Comparison of ENCODE assay signal across 9 cellular contexts in genomic region chr21:31873275-31873695, GRCh38. TPM values are rescaled to one million over a fixed set of nuclear protein-coding genes. Genes with fewer than 3 reads are reported as not detected.
DNase-seq lines count a peak whose midpoint lies in the region; ATAC-seq and TF ChIP-seq lines count a peak whose summit lies in the region.
"Had no signal": no experiment of that assay in that cellular context is flagged by ENCODE, and none has a peak within 500 bp of the region (broad histone marks: within the 10 kb centered on the region; RNA-seq: fewer than 3 reads in every experiment).

No MANE protein-coding gene starts in this region.

- H3K4me3 ChIP-seq in transverse colon, result peak overlapping the region; percentile 25 to 82 (median 72)

- peaks cover 4 to 31% (median 14%) of the 10 kb centered on the region in 4 donors for H3K4me1 ChIP-seq in transverse colon

- peak; percentile 27 for ATAC-seq in activated CD8-positive, alpha-beta memory T cell treated with anti-CD3 and anti-CD28 coated beads, Interleukin-2, amount 10 ng/mL, durations not matched to agents 7 days and 5 days
- ATAC-seq in activated B cell treated with CpG ODN at 0.5 μM for 24 hours (ENCODE audit: low read depth) (peak; percentile 14), GM21381 (IDR thresholded peaks at IDR 0.05; ENCODE audit: unreplicated experiment) (no peak), HG03175 (IDR thresholded peaks at IDR 0.05; ENCODE audit: unreplicated experiment) (no peak)

- no peak overlapping the region for H3K4me3 Mint-ChIP-seq in activated CD8-positive, alpha-beta memory T cell treated with anti-CD3 and anti-CD28 coated beads, Interleukin-2, amount 10 ng/mL, durations not matched to agents 7 days and 5 days
- no peak overlapping the region for H3K4me3 Mint-ChIP-seq in activated B cell treated with CpG ODN at 0.5 μM for 24 hours
- H3K4me3 Mint-ChIP-seq in activated T-helper 2 cell treated with anti-CD3 and anti-CD28 coated beads, Interferon-gamma antibody, Interleukin-2, Interleukin-4, amounts not matched to agents 10 μg/mL and 5 μg/mL and 100 μg/mL, durations not matched to agents 14 hours and 24 hours and 36 hours (ENCODE audit: low read depth), result no peak overlapping the region

- H3K36me3 Mint-ChIP-seq in activated CD8-positive, alpha-beta memory T cell treated with anti-CD3 and anti-CD28 coated beads, Interleukin-2, amount 10 ng/mL, durations not matched to agents 7 days and 5 days, result no peaks in the 10 kb centered on the region
- H3K36me3 Mint-ChIP-seq in activated B cell treated with CpG ODN at 0.5 μM for 24 hours (ENCODE audit: low read depth), result no peaks in the 10 kb centered on the region
- no peaks in the 10 kb centered on the region for H3K36me3 Mint-ChIP-seq in activated T-helper 2 cell treated with anti-CD3 and anti-CD28 coated beads, Interferon-gamma antibody, Interleukin-2, Interleukin-4, amounts not matched to agents 10 μg/mL and 5 μg/mL and 100 μg/mL, durations not matched to agents 14 hours and 24 hours and 36 hours (ENCODE audit: low read depth)

- H3K9me3 Mint-ChIP-seq in activated CD8-positive, alpha-beta memory T cell treated with anti-CD3 and anti-CD28 coated beads, Interleukin-2, amount 10 ng/mL, durations not matched to agents 7 days and 5 days (ENCODE audit: low read depth), result no peaks in the 10 kb centered on the region
- H3K9me3 Mint-ChIP-seq in activated B cell treated with CpG ODN at 0.5 μM for 24 hours, result no peaks in the 10 kb centered on the region
- no peaks in the 10 kb centered on the region for H3K9me3 Mint-ChIP-seq in activated T-helper 2 cell treated with anti-CD3 and anti-CD28 coated beads, Interferon-gamma antibody, Interleukin-2, Interleukin-4, amounts not matched to agents 10 μg/mL and 5 μg/mL and 100 μg/mL, durations not matched to agents 14 hours and 24 hours and 36 hours
- H3K9me3 Mint-ChIP-seq: nephron had no signal

- no peak for DNase-seq in activated CD8-positive, alpha-beta memory T cell treated with anti-CD3 and anti-CD28 coated beads, Interleukin-2, amount 10 ng/mL, durations not matched to agents 7 days and 5 days
- no peak for DNase-seq in activated CD8-positive, alpha-beta memory T cell treated with anti-CD3 and anti-CD28 coated beads, Interleukin-2, amount 50 U/mL, for 4 hours
- DNase-seq in activated B cell treated with CpG ODN at 0.5 μM for 24 hours (peak; percentile 24), left kidney (ENCODE audit: low read depth, low spot score) (peak; percentile 84), transverse colon (peak; percentile 44)
- no peak for DNase-seq in activated T-helper 2 cell treated with anti-CD3 and anti-CD28 coated beads, Interferon-gamma antibody, Interleukin-2, Interleukin-4, amounts not matched to agents 10 μg/mL and 5 μg/mL and 100 μg/mL, durations not matched to agents 14 hours and 24 hours and 36 hours (ENCODE audit: low spot score)

- intact Hi-C loops in activated B cell treated with CpG ODN at 0.5 μM for 24 hours (cut with micrococcal nuclease) (loop anchor here (2.0 kb wide), 1 partner anchor 92 kb away; no protein-coding TSS in a partner anchor), transverse colon (cut with DNase I; ENCODE audit: low total_unique reads) (no loop called here)
- intact Hi-C loops in activated T-helper 2 cell treated with anti-CD3 and anti-CD28 coated beads, Interferon-gamma antibody, Interleukin-2, Interleukin-4, amounts not matched to agents 10 μg/mL and 5 μg/mL and 100 μg/mL, durations not matched to agents 14 hours and 24 hours and 36 hours (cut with micrococcal nuclease), result loop anchor here (2.0 kb wide), 1 partner anchor 386 kb away; no protein-coding TSS in a partner anchor

- TF ChIP-seq CTCF in activated B cell treated with CpG ODN at 0.5 μM for 24 hours (IDR thresholded peaks at IDR 0.05) (no peak), transverse colon (IDR thresholded peaks at IDR 0.05) (no peak)

- no peaks in the 10 kb centered on the region for H3K36me3 ChIP-seq in transverse colon

- peaks cover 8% of the 10 kb centered on the region for H3K4me1 Mint-ChIP-seq in activated CD8-positive, alpha-beta memory T cell treated with anti-CD3 and anti-CD28 coated beads, Interleukin-2, amount 10 ng/mL, durations not matched to agents 7 days and 5 days
- peaks cover 8% of the 10 kb centered on the region for H3K4me1 Mint-ChIP-seq in activated B cell treated with CpG ODN at 0.5 μM for 24 hours
- H3K4me1 Mint-ChIP-seq in activated T-helper 2 cell treated with anti-CD3 and anti-CD28 coated beads, Interferon-gamma antibody, Interleukin-2, Interleukin-4, amounts not matched to agents 10 μg/mL and 5 μg/mL and 100 μg/mL, durations not matched to agents 14 hours and 24 hours and 36 hours (ENCODE audit: low read depth), result peaks cover 5% of the 10 kb centered on the region

- TF ChIP-seq POLR2A in transverse colon (IDR thresholded peaks at IDR 0.05), result no peak

- CTCF ChIA-PET in activated CD8-positive, alpha-beta memory T cell treated with anti-CD3 and anti-CD28 coated beads, Interleukin-2, amount 10 ng/mL, durations not matched to agents 7 days and 5 days (lab: Charles Lee), result interaction anchor here (0.9 to 3.2 kb wide), 2 partner anchors 27 to 385 kb away, joined by 3 to 9 read pairs; no protein-coding TSS in a partner anchor
- CTCF ChIA-PET in activated B cell treated with CpG ODN at 0.5 μM for 24 hours (lab: Charles Lee), result interaction anchor here (1.5 kb wide), 1 partner anchor 91 kb away, joined by 5 read pairs; no protein-coding TSS in a partner anchor

- H3K27ac Mint-ChIP-seq in activated CD8-positive, alpha-beta memory T cell treated with anti-CD3 and anti-CD28 coated beads, Interleukin-2, amount 10 ng/mL, durations not matched to agents 7 days and 5 days, result no peak overlapping the region
- H3K27ac Mint-ChIP-seq in activated B cell treated with CpG ODN at 0.5 μM for 24 hours, result no peak overlapping the region
- H3K27ac Mint-ChIP-seq in activated T-helper 2 cell treated with anti-CD3 and anti-CD28 coated beads, Interferon-gamma antibody, Interleukin-2, Interleukin-4, amounts not matched to agents 10 μg/mL and 5 μg/mL and 100 μg/mL, durations not matched to agents 14 hours and 24 hours and 36 hours, result no peak overlapping the region

- POLR2A ChIA-PET in activated B cell treated with CpG ODN at 0.5 μM for 24 hours (lab: Charles Lee), result no interaction called here

- H3K27me3 Mint-ChIP-seq in activated CD8-positive, alpha-beta memory T cell treated with anti-CD3 and anti-CD28 coated beads, Interleukin-2, amount 10 ng/mL, durations not matched to agents 7 days and 5 days, result peaks cover 58% of the 10 kb centered on the region
- H3K27me3 Mint-ChIP-seq in activated B cell treated with CpG ODN at 0.5 μM for 24 hours, result peaks cover 47% of the 10 kb centered on the region
- peaks cover 56% of the 10 kb centered on the region for H3K27me3 Mint-ChIP-seq in activated T-helper 2 cell treated with anti-CD3 and anti-CD28 coated beads, Interferon-gamma antibody, Interleukin-2, Interleukin-4, amounts not matched to agents 10 μg/mL and 5 μg/mL and 100 μg/mL, durations not matched to agents 14 hours and 24 hours and 36 hours (ENCODE audit: low read depth)

- H3K9me3 ChIP-seq in transverse colon, result no peaks in the 10 kb centered on the region

- TF ChIP-seq EP300 in transverse colon (IDR thresholded peaks at IDR 0.05; ENCODE audit: low read depth), result no peak

- 0% methylated on average over 9 of the region's 58 CpGs; no CpG with 5 or more reads in 1 of the 2 donors for WGBS in transverse colon (ENCODE audit: low coverage in 1 of 2), 2 donors

- H3K27me3 ChIP-seq in transverse colon, result peaks cover 24% of the 10 kb centered on the region

- in situ Hi-C loops in transverse colon (cut with MboI; ENCODE audit: low pct_ligation_motif_present in 1 of 4, low pct_unique_long_range_greater_than_20kb in 1 of 4, low sequenced_read_pairs in 3 of 4), result loop anchor here in 1 of 4 donors (25.0 kb wide), 2 partner anchors 139 to 389 kb away; no protein-coding TSS in a partner anchor

- H3K27ac ChIP-seq in transverse colon, result peak overlapping the region; percentile 80 to 88 (median 84)

RNA-seq across cellular contexts. Expression of gene HUNK, which starts 0.5 kb away (rescaled TPM):
- under 1 TPM in 1 of 2 experiments, not detected in 1; 0.28 TPM for total RNA-seq in activated CD8-positive, alpha-beta memory T cell treated with anti-CD3 and anti-CD28 coated beads, Interleukin-2, amount 10 ng/mL, durations not matched to agents 7 days and 5 days
- total RNA-seq in activated B cell treated with CpG ODN at 0.5 μM for 24 hours (0.51 and 1.5 TPM in 2 replicates), transverse colon (1 to 10 TPM; 1.8 to 6.7 (median 3.9) TPM)
- 0.43 and 0.55 TPM in 2 replicates for total RNA-seq in activated T-helper 2 cell treated with anti-CD3 and anti-CD28 coated beads, Interferon-gamma antibody, Interleukin-2, Interleukin-4, amounts not matched to agents 10 μg/mL and 5 μg/mL and 100 μg/mL, durations not matched to agents 14 hours and 24 hours and 36 hours

Comparison
In these comparisons a context has a peak if more than half of its experiments do, and no peak if none do; other contexts are left out.
1. ATAC-seq: peak in activated CD8-positive, alpha-beta memory T cell treated with anti-CD3 and anti-CD28 coated beads, Interleukin-2, amount 10 ng/mL, durations not matched to agents 7 days and 5 days (single experiment) and activated B cell treated with CpG ODN at 0.5 μM for 24 hours (single experiment); none in GM21381 (single experiment) and HG03175 (single experiment).
2. DNase-seq: peak in activated B cell treated with CpG ODN at 0.5 μM for 24 hours (single experiment), left kidney (single experiment) and transverse colon (single experiment); none in activated CD8-positive, alpha-beta memory T cell treated with anti-CD3 and anti-CD28 coated beads, Interleukin-2, amount 10 ng/mL, durations not matched to agents 7 days and 5 days (single experiment), activated CD8-positive, alpha-beta memory T cell treated with anti-CD3 and anti-CD28 coated beads, Interleukin-2, amount 50 U/mL, for 4 hours (single experiment) and activated T-helper 2 cell treated with anti-CD3 and anti-CD28 coated beads, Interferon-gamma antibody, Interleukin-2, Interleukin-4, amounts not matched to agents 10 μg/mL and 5 μg/mL and 100 μg/mL, durations not matched to agents 14 hours and 24 hours and 36 hours (single experiment).